In genomic region chr10:132413226-132414205, GRCh38 we compare ENCODE assay signal across 11 cellular contexts. TPM values are rescaled to one million over a fixed set of nuclear protein-coding genes. Genes with fewer than 3 reads are reported as not detected.
DNase-seq lines count a peak whose midpoint lies in the region; ATAC-seq and TF ChIP-seq lines count a peak whose summit lies in the region.
"Had no signal": no experiment of that assay in that cellular context is flagged by ENCODE, and none has a peak within 500 bp of the region (broad histone marks: within the 10 kb centered on the region; RNA-seq: fewer than 3 reads in every experiment).

No MANE protein-coding gene starts in this region.

- H3K9me3 Mint-ChIP-seq in WTC11 (no peaks in the 10 kb centered on the region), glutamatergic neuron (ENCODE audit: unreplicated experiment) (peaks cover 13% of the 10 kb centered on the region), osteocyte (ENCODE audit: unreplicated experiment) (no peaks in the 10 kb centered on the region)

- H3K36me3 Mint-ChIP-seq in WTC11 = peaks cover 6% of the 10 kb centered on the region; the same call in 1 of the 2 replicates
- H3K36me3 Mint-ChIP-seq in glutamatergic neuron (ENCODE audit: unreplicated experiment) = peaks cover 4% of the 10 kb centered on the region
- H3K36me3 Mint-ChIP-seq in osteocyte (ENCODE audit: unreplicated experiment) = peaks cover 4% of the 10 kb centered on the region

- H3K4me3 Mint-ChIP-seq in WTC11 (no peak overlapping the region), glutamatergic neuron (ENCODE audit: unreplicated experiment) (peak overlapping the region; percentile 30), osteocyte (ENCODE audit: unreplicated experiment) (no peak overlapping the region)

- POLR2A ChIA-PET in WTC11 (lab: Charles Lee) = no interaction called here

- no peak for TF ChIP-seq CTCF in WTC11 (IDR thresholded peaks at IDR 0.05)
- no peak for TF ChIP-seq CTCF in glutamatergic neuron (IDR thresholded peaks at IDR 0.05; ENCODE audit: partially characterized antibody, unreplicated experiment)
- no peak for TF ChIP-seq CTCF in osteocyte (IDR thresholded peaks at IDR 0.05)

- DNase-seq in A172 (ENCODE audit: low spot score) (peak; percentile 60), WTC11 (ENCODE audit: low spot score) (no peak), glutamatergic neuron (no peak), osteocyte (ENCODE audit: extremely low spot score, unreplicated experiment) (no peak), SKM-1 treated with dmso at 0.1 percent for 144 hours (lab: John Stamatoyannopoulos, UW; ENCODE audit: unreplicated experiment) (no peak), SW 1271 (lab: John Stamatoyannopoulos, UW) (no peak), NCI-H1417 (lab: John Stamatoyannopoulos, UW) (no peak)
- no peak for DNase-seq in stimulated activated naive CD8-positive, alpha-beta T cell treated with anti-CD3 and anti-CD28 coated beads, Interleukin-15, Interleukin-2, amounts not matched to agents 100 U/mL and 50 U/mL, for 24 hours
- DNase-seq: activated CD4-positive, alpha-beta T cell treated with anti-CD3 and anti-CD28 coated beads for 4 hours; stimulated activated CD4-positive, alpha-beta T cell treated with anti-CD3 and anti-CD28 coated beads, Interleukin-12 subunit alpha, Interleukin-12 subunit beta, amount 100 ng/mL, for 4 hours; T-helper 1 cell had no signal

- H3K27me3 Mint-ChIP-seq in WTC11 (ENCODE audit: low read depth) (no peaks in the 10 kb centered on the region), glutamatergic neuron (ENCODE audit: unreplicated experiment) (peaks cover 6% of the 10 kb centered on the region), osteocyte (ENCODE audit: unreplicated experiment) (no peaks in the 10 kb centered on the region)

- peaks cover 41% of the 10 kb centered on the region for H3K4me1 Mint-ChIP-seq in WTC11
- H3K4me1 Mint-ChIP-seq in glutamatergic neuron (ENCODE audit: low read depth, unreplicated experiment) = peaks cover 39% of the 10 kb centered on the region
- H3K4me1 Mint-ChIP-seq in osteocyte (ENCODE audit: unreplicated experiment) = peaks cover 61% of the 10 kb centered on the region

- ATAC-seq in WTC11 = no peak
- no peak for ATAC-seq in stimulated activated naive CD8-positive, alpha-beta T cell treated with anti-CD3 and anti-CD28 coated beads, Interleukin-15, Interleukin-2, amounts not matched to agents 100 U/mL and 50 U/mL, for 24 hours

- H3K27ac Mint-ChIP-seq in WTC11 (peak overlapping the region; percentile 42), glutamatergic neuron (ENCODE audit: unreplicated experiment) (peak overlapping the region; percentile 43), osteocyte (ENCODE audit: unreplicated experiment) (peak overlapping the region; percentile 75)

- CTCF ChIA-PET in WTC11 (lab: Charles Lee) = interaction anchor here (1.2 to 1.9 kb wide), 3 partner anchors 8 to 53 kb away, joined by 3 to 9 read pairs (median 4); no protein-coding TSS in a partner anchor

TF ChIP-seq in WTC11, 78 proteins besides CTCF, POLR2A, EP300 and RAD21:
- no peak for TF ChIP-seq CBFB (CRISPR knock-in tag; IDR thresholded peaks at IDR 0.05; ENCODE audit: low read depth)
- no peak for TF ChIP-seq FOXP1 (CRISPR knock-in tag; IDR thresholded peaks at IDR 0.05; ENCODE audit: borderline replicate concordance)

RNA-seq across cellular contexts. Expression of gene PWWP2B, which starts 16.5 kb away (rescaled TPM):
- 12.1 and 20.9 TPM in 2 replicates for total RNA-seq in A172 (2014; rRNA removed; shearing (Covaris generic))
- 12.2 to 14.1 TPM (median 13.6 TPM) in 3 replicates for total RNA-seq in WTC11 (2021)
- total RNA-seq in glutamatergic neuron (ENCODE audit: unreplicated experiment) = 49.4 TPM
- 12.9 and 14.6 TPM in 2 replicates for total RNA-seq in osteocyte
